In genomic region chr13:23793711-23794110, GRCh38 we compare ENCODE assay signal across 22 cellular contexts.
DNase-seq lines count a peak whose midpoint lies in the region; TF ChIP-seq lines count a peak whose summit lies in the region.
"Had no signal": no experiment of that assay in that cellular context is flagged by ENCODE, and none has a peak within 500 bp of the region (broad histone marks: within the 10 kb centered on the region; RNA-seq: fewer than 3 reads in every experiment).

No MANE protein-coding gene starts in this region.

- H4K20me1 ChIP-seq in BLaER1 treated with 17β-estradiol and CSF1 and Interleukin-3, amounts not matched to agents 10 nM and 100 nM, result no peaks in the 10 kb centered on the region
- H4K20me1 ChIP-seq in KMS-11 (ENCODE audit: insufficient read depth), result no peaks in the 10 kb centered on the region

- H3K9me3 ChIP-seq in BLaER1 treated with 17β-estradiol and CSF1 and Interleukin-3, amounts not matched to agents 10 nM and 100 nM (replicated peaks in 1 of 11), result peaks cover 4 to 15% (median 7%) of the 10 kb centered on the region in 11 experiments; a peak in 16 of 22 replicates
- H3K9me3 ChIP-seq in colonic mucosa (no peaks in the 10 kb centered on the region), WERI-Rb-1 (ENCODE audit: severe bottlenecking) (no peaks in the 10 kb centered on the region)
- H3K9me3 ChIP-seq in CD4-positive, alpha-beta memory T cell (ENCODE audit: control insufficient read depth in 1 of 2, low read length in 2 of 2), result no peaks in the 10 kb centered on the region
- H3K9me3 ChIP-seq: right atrium auricular region, suprapubic skin had no signal

- CTCF ChIA-PET in CD4-positive, alpha-beta memory T cell (lab: Charles Lee; ENCODE audit: partially characterized antibody), result no interaction called here

- TF ChIP-seq CTCF in KMS-11 (conservative IDR thresholded peaks at IDR 0.05; ENCODE audit: low read depth, low read length), result no peak
- TF ChIP-seq CTCF in coronary artery (IDR thresholded peaks at IDR 0.05), result no peak
- no peak for TF ChIP-seq CTCF in osteocyte (IDR thresholded peaks at IDR 0.05)
- no peak for TF ChIP-seq CTCF in colonic mucosa (IDR thresholded peaks at IDR 0.05)
- TF ChIP-seq CTCF in WERI-Rb-1 (IDR thresholded peaks at IDR 0.05; ENCODE audit: low read depth, low read length), result no peak

- H3K4me3 Mint-ChIP-seq in osteocyte (ENCODE audit: unreplicated experiment), result no peak overlapping the region
- peak overlapping the region in 1 of 8 donors; percentile 47 for H3K4me3 Mint-ChIP-seq in CD4-positive, alpha-beta memory T cell
- H3K4me3 Mint-ChIP-seq: activated naive CD8-positive, alpha-beta T cell; brain; CD8-positive, alpha-beta memory T cell had no signal

- no peaks in the 10 kb centered on the region for H3K27me3 Mint-ChIP-seq in osteocyte (ENCODE audit: unreplicated experiment)
- H3K27me3 Mint-ChIP-seq in CD4-positive, alpha-beta memory T cell, result no peaks in the 10 kb centered on the region
- H3K27me3 Mint-ChIP-seq: activated naive CD8-positive, alpha-beta T cell; brain; CD8-positive, alpha-beta memory T cell had no signal

- no peaks in the 10 kb centered on the region for H3K79me2 ChIP-seq in KMS-11 (ENCODE audit: insufficient read depth, low read depth)

- no peaks in the 10 kb centered on the region for H3K27me3 ChIP-seq in BLaER1 treated with 17β-estradiol and CSF1 and Interleukin-3, amounts not matched to agents 10 nM and 100 nM
- no peaks in the 10 kb centered on the region for H3K27me3 ChIP-seq in KMS-11 (ENCODE audit: insufficient read depth, low read depth)
- H3K27me3 ChIP-seq in colonic mucosa, result no peaks in the 10 kb centered on the region
- H3K27me3 ChIP-seq in CD4-positive, alpha-beta memory T cell (ENCODE audit: insufficient read depth, low read length), result no peaks in the 10 kb centered on the region
- no peaks in the 10 kb centered on the region for H3K27me3 ChIP-seq in WERI-Rb-1 (ENCODE audit: insufficient read depth, low read depth, severe bottlenecking)
- H3K27me3 ChIP-seq: right atrium auricular region, suprapubic skin had no signal

- no peak overlapping the region for H3K9ac ChIP-seq in BLaER1 treated with 17β-estradiol and CSF1 and Interleukin-3, amounts not matched to agents 10 nM and 100 nM
- H3K9ac ChIP-seq in KMS-11 (peak overlapping the region; percentile 47; the same call in 1 of the 2 replicates), colonic mucosa (ENCODE audit: low read depth in 2 of 2, low read length in 2 of 2) (no peak overlapping the region)

- H3K27ac Mint-ChIP-seq in osteocyte (ENCODE audit: unreplicated experiment), result peak overlapping the region; percentile 91
- H3K27ac Mint-ChIP-seq in CD4-positive, alpha-beta memory T cell, result peak overlapping the region in 3 of 7 donors; percentile 13 to 61 (median 15)
- H3K27ac Mint-ChIP-seq: activated naive CD8-positive, alpha-beta T cell had no signal

- peaks cover 41% of the 10 kb centered on the region for H3K4me1 Mint-ChIP-seq in osteocyte (ENCODE audit: unreplicated experiment)
- H3K4me1 Mint-ChIP-seq in CD4-positive, alpha-beta memory T cell, result peaks cover 6 to 21% (median 9%) of the 10 kb centered on the region in 4 donors

- H3K4me1 ChIP-seq in BLaER1 treated with 17β-estradiol and CSF1 and Interleukin-3, amounts not matched to agents 10 nM and 100 nM, result peaks cover 6 to 16% (median 14%) of the 10 kb centered on the region in 10 experiments; a peak in 16 of 20 replicates
- H3K4me1 ChIP-seq in KMS-11 (ENCODE audit: low read depth, poor library complexity, severe bottlenecking) (peaks cover 58% of the 10 kb centered on the region), colonic mucosa (no peaks in the 10 kb centered on the region)
- H3K4me1 ChIP-seq in CD4-positive, alpha-beta memory T cell (ENCODE audit: insufficient read depth, low read length), result no peaks in the 10 kb centered on the region

- peak overlapping the region in 4 of 11 experiments; percentile 13 to 39 (median 25); a peak in 5 of 22 replicates for H3K4me2 ChIP-seq in BLaER1 treated with 17β-estradiol and CSF1 and Interleukin-3, amounts not matched to agents 10 nM and 100 nM
- peak overlapping the region; percentile 76 for H3K4me2 ChIP-seq in KMS-11

- no peak overlapping the region for H3K4me3 ChIP-seq in BLaER1 treated with 17β-estradiol and CSF1 and Interleukin-3, amounts not matched to agents 10 nM and 100 nM
- no peak overlapping the region for H3K4me3 ChIP-seq in KMS-11 (IDR thresholded peaks at IDR 0.05; ENCODE audit: insufficient read depth, low read depth, low read length)
- no peak overlapping the region for H3K4me3 ChIP-seq in coronary artery
- no peak overlapping the region for H3K4me3 ChIP-seq in colonic mucosa
- H3K4me3 ChIP-seq in CD4-positive, alpha-beta memory T cell (ENCODE audit: low read length in 2 of 2), result no peak overlapping the region
- H3K4me3 ChIP-seq in WERI-Rb-1 (ENCODE audit: low read depth, low read length), result no peak overlapping the region
- H3K4me3 ChIP-seq: right atrium auricular region, suprapubic skin had no signal

- peaks cover 0 to 18% (median 6%) of the 10 kb centered on the region in 11 experiments; a peak in 10 of 22 replicates for H3K36me3 ChIP-seq in BLaER1 treated with 17β-estradiol and CSF1 and Interleukin-3, amounts not matched to agents 10 nM and 100 nM
- H3K36me3 ChIP-seq in KMS-11 (ENCODE audit: insufficient read depth) (no peaks in the 10 kb centered on the region), colonic mucosa (no peaks in the 10 kb centered on the region), WERI-Rb-1 (0 out of 2 replicates have a peak, but pooled peaks cover 3% of the 10 kb centered on the region)
- no peaks in the 10 kb centered on the region for H3K36me3 ChIP-seq in CD4-positive, alpha-beta memory T cell (ENCODE audit: insufficient read depth, low read length)
- H3K36me3 ChIP-seq: right atrium auricular region, suprapubic skin had no signal

- H3K36me3 Mint-ChIP-seq in osteocyte (ENCODE audit: unreplicated experiment), result peaks cover 2% of the 10 kb centered on the region
- H3K36me3 Mint-ChIP-seq in CD4-positive, alpha-beta memory T cell, result peaks cover 10 to 16% of the 10 kb centered on the region in 2 donors

- H2AFZ ChIP-seq in KMS-11 (ENCODE audit: low read depth), result peak overlapping the region; percentile 62; the same call in 1 of the 2 replicates

- peak overlapping the region in 6 of 11 experiments; percentile 20 to 48 (median 30); a peak in 7 of 22 replicates for H3K27ac ChIP-seq in BLaER1 treated with 17β-estradiol and CSF1 and Interleukin-3, amounts not matched to agents 10 nM and 100 nM
- H3K27ac ChIP-seq in KMS-11, result peak overlapping the region; percentile 79
- peak overlapping the region; percentile 6 to 22 for H3K27ac ChIP-seq in coronary artery
- H3K27ac ChIP-seq in colonic mucosa, result no peak overlapping the region
- no peak overlapping the region for H3K27ac ChIP-seq in CD4-positive, alpha-beta memory T cell (ENCODE audit: low read depth, low read length)
- no peak overlapping the region for H3K27ac ChIP-seq in WERI-Rb-1
- H3K27ac ChIP-seq: suprapubic skin had no signal

- POLR2A ChIA-PET in CD4-positive, alpha-beta memory T cell (lab: Charles Lee; ENCODE audit: partially characterized antibody), result no interaction called here

- intact Hi-C loops in colonic mucosa (cut with DNase I), result no loop called here
- intact Hi-C loops in CD4-positive, alpha-beta memory T cell (cut with micrococcal nuclease), result no loop called here

- DNase-seq in coronary artery (ENCODE audit: low spot score) (no peak), osteocyte (ENCODE audit: extremely low spot score, unreplicated experiment) (no peak), colonic mucosa (no peak), NCI-H510A (lab: John Stamatoyannopoulos, UW) (no peak), WERI-Rb-1 (no peak)
- no peak for DNase-seq in CD4-positive, alpha-beta memory T cell
- DNase-seq: activated CD4-positive, alpha-beta T cell treated with anti-CD3 and anti-CD28 coated beads for 1 hour; activated CD8-positive, alpha-beta memory T cell treated with anti-CD3 and anti-CD28 coated beads for 24 hours; activated T-cell treated with anti-CD3 and anti-CD28 coated beads, Interleukin-2, amount 50 U/mL, for 48 hours; CD8-positive, alpha-beta memory T cell; cortex of kidney; NCI-H1092 treated with DMSO at 0.1 percent for 48 hours; NCI-H2081; NCI-H510A treated with DMSO at 0.1 percent for 48 hours; occipital lobe; stimulated activated CD4-positive, alpha-beta T cell treated with anti-CD3 and anti-CD28 coated beads, Interleukin-15, amount 100 ng/mL, for 24 hours had no signal

- peaks cover 5% of the 10 kb centered on the region for H3K9me3 Mint-ChIP-seq in osteocyte (ENCODE audit: unreplicated experiment)
- peaks cover 0 to 3% (median 0%) of the 10 kb centered on the region in 8 donors for H3K9me3 Mint-ChIP-seq in CD4-positive, alpha-beta memory T cell
- H3K9me3 Mint-ChIP-seq: CD8-positive, alpha-beta memory T cell had no signal

Comparison
In these comparisons a context has a peak if more than half of its experiments do, and no peak if none do; other contexts are left out.
1. H3K27ac ChIP-seq: peak in BLaER1 treated with 17β-estradiol and CSF1 and Interleukin-3, amounts not matched to agents 10 nM and 100 nM (6 of 11), KMS-11 (single experiment) and coronary artery (2 of 2); none in colonic mucosa (single experiment), CD4-positive, alpha-beta memory T cell (single experiment) and WERI-Rb-1 (single experiment).